30 cellular contexts compared by ENCODE assay signal in the genomic region with DNA sequence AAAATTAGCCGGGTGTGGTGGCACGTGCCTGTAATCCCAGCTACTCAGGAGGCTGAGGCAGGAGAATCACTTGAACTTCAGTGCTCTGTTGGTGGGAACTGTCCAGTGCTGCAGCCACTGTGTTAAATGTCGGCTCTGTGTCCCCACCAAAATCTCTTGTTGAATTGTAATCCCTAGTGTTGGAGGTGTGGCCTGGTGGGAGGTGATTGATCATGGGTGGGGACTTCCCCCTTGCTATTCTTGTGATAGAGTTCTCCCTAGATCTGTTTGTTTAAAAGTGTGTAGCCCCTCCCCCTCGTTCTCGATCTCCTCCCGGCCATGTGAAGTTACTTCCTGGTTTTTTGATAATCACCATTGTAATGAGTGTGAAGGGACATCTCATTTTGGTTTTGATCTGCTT. TPM values are rescaled to one million over a fixed set of nuclear protein-coding genes. Genes with fewer than 3 reads are reported as not detected.
DNase-seq lines count a peak whose midpoint lies in the region; ATAC-seq, FAIRE-seq and TF ChIP-seq lines count a peak whose summit lies in the region.
"Had no signal": no experiment of that assay in that cellular context is flagged by ENCODE, and none has a peak within 500 bp of the region (broad histone marks: within the 10 kb centered on the region; RNA-seq: fewer than 3 reads in every experiment).

No MANE protein-coding gene starts in this region.

- H3K4me3 ChIP-seq in Karpas-422 (ENCODE audit: low read length) (no peak overlapping the region), bronchial epithelial cell (ENCODE audit: low read depth, low read length) (no peak overlapping the region), SJCRH30 (no peak overlapping the region), mesenchymal stem cell (ENCODE audit: insufficient read depth in 1 of 2, low read depth in 1 of 2, low read length in 2 of 2) (no peak overlapping the region)
- H3K4me3 ChIP-seq: BLaER1 treated with 17β-estradiol and CSF1 and Interleukin-3, amounts not matched to agents 10 nM and 100 nM; body of pancreas; esophagus squamous epithelium; lung; SK-N-MC; upper lobe of left lung had no signal

- H2AK5ac ChIP-seq in mesenchymal stem cell (ENCODE audit: low read length, severe bottlenecking), result no peak overlapping the region

- intact Hi-C loops in CD4-positive, alpha-beta T cell (cut with DNase I, micrococcal nuclease), result no loop called here

- no peak overlapping the region for H4K8ac ChIP-seq in mesenchymal stem cell (ENCODE audit: low read length)

- no peak overlapping the region for H3K23ac ChIP-seq in mesenchymal stem cell (ENCODE audit: low read length in 2 of 2)

- peak; percentile 66 for FAIRE-seq in bronchial epithelial cell (lab: Jason Lieb, UNC)
- FAIRE-seq: endometrium had no signal

- H3K79me2 ChIP-seq in Karpas-422 (ENCODE audit: low read length), result no peaks in the 10 kb centered on the region
- H3K79me2 ChIP-seq: parathyroid adenoma had no signal

- DNase-seq in CD1c-positive myeloid dendritic cell (ENCODE audit: extremely low spot score) (peak; percentile 25), Karpas-422 (no peak), OCI-M1 (lab: John Stamatoyannopoulos, UW) (peak; percentile 44), bronchial epithelial cell (ENCODE audit: low read depth) (no peak), SJCRH30 (no peak), NCI-H146 (lab: John Stamatoyannopoulos, UW) (no peak), mesenchymal stem cell (no peak)
- DNase-seq in CD4-positive, alpha-beta T cell, result no peak
- DNase-seq: activated CD4-positive, alpha-beta T cell treated with anti-CD3 and anti-CD28 coated beads, Interleukin-2, amount 10 ng/mL, durations not matched to agents 7 days and 5 days; activated CD8-positive, alpha-beta memory T cell treated with anti-CD3 and anti-CD28 coated beads, Interleukin-2, amount 50 U/mL, for 4 hours; body of pancreas; cerebellar nuclear complex; DND-41; esophagus squamous epithelium; foreskin melanocyte; NCI-H1092 treated with DMSO at 0.1 percent for 48 hours; NCI-H187 treated with DMSO at 0.1 percent for 48 hours; NCI-H524 treated with DMSO at 0.1 percent for 48 hours; right cardiac atrium; substantia nigra; upper lobe of left lung had no signal

- H3K27ac Mint-ChIP-seq in CD4-positive, alpha-beta T cell, result no peak overlapping the region
- H3K27ac Mint-ChIP-seq: activated CD4-positive, alpha-beta T cell treated with anti-CD3 and anti-CD28 coated beads, Interleukin-2, amount 10 ng/mL, durations not matched to agents 7 days and 5 days; T-helper 2 cell treated with Interferon-gamma antibody and Interleukin-4, amounts not matched to agents 5 μg/mL and 100 μg/mL, for 36 hours; WTC11 had no signal

- H3K4me2 ChIP-seq in Karpas-422 (ENCODE audit: low read depth, low read length, poor library complexity, severe bottlenecking) (no peak overlapping the region), mesenchymal stem cell (ENCODE audit: low read length, poor library complexity, severe bottlenecking) (no peak overlapping the region)
- H3K4me2 ChIP-seq: BLaER1 treated with 17β-estradiol and CSF1 and Interleukin-3, amounts not matched to agents 10 nM and 100 nM had no signal

- no peak overlapping the region for H3K4ac ChIP-seq in mesenchymal stem cell (ENCODE audit: low read depth in 1 of 2, low read length in 2 of 2)

- H4K91ac ChIP-seq in mesenchymal stem cell (ENCODE audit: low read length), result no peak overlapping the region

- no peak overlapping the region for H3K4me3 Mint-ChIP-seq in CD4-positive, alpha-beta T cell
- H3K4me3 Mint-ChIP-seq: activated CD4-positive, alpha-beta T cell treated with anti-CD3 and anti-CD28 coated beads, Interleukin-2, amount 10 ng/mL, durations not matched to agents 7 days and 5 days; T-helper 2 cell treated with Interferon-gamma antibody and Interleukin-4, amounts not matched to agents 5 μg/mL and 100 μg/mL, for 36 hours; WTC11 had no signal

- H2BK120ac ChIP-seq in mesenchymal stem cell (ENCODE audit: low read depth, low read length), result no peak overlapping the region

- H3K4me1 ChIP-seq in Karpas-422 (ENCODE audit: low read length) (no peaks in the 10 kb centered on the region), SJCRH30 (no peaks in the 10 kb centered on the region), mesenchymal stem cell (ENCODE audit: control insufficient read depth, insufficient read depth, low read depth, low read length) (no peaks in the 10 kb centered on the region)
- H3K4me1 ChIP-seq: BLaER1 treated with 17β-estradiol and CSF1 and Interleukin-3, amounts not matched to agents 10 nM and 100 nM; body of pancreas; esophagus squamous epithelium; parathyroid adenoma; upper lobe of left lung had no signal

- H3K36me3 Mint-ChIP-seq in CD4-positive, alpha-beta T cell (ENCODE audit: low read depth), result no peaks in the 10 kb centered on the region
- H3K36me3 Mint-ChIP-seq: WTC11 had no signal

- CTCF ChIA-PET in CD4-positive, alpha-beta T cell (lab: Charles Lee), result no interaction called here

- no peaks in the 10 kb centered on the region for H3K4me1 Mint-ChIP-seq in CD4-positive, alpha-beta T cell (ENCODE audit: low read depth)

- ATAC-seq in CD4-positive, alpha-beta T cell (ENCODE audit: poor library complexity), result no peak
- ATAC-seq: body of pancreas, HCT116, WTC11 had no signal

- H3K18ac ChIP-seq in mesenchymal stem cell (ENCODE audit: low read depth in 1 of 2, low read length in 2 of 2), result no peak overlapping the region

- H2AFZ ChIP-seq in Karpas-422 (ENCODE audit: low read length) (peak overlapping the region; percentile 32; the same call in 1 of the 2 replicates), mesenchymal stem cell (ENCODE audit: low read depth, low read length) (no peak overlapping the region)
- H2AFZ ChIP-seq: parathyroid adenoma had no signal

- H3K79me1 ChIP-seq in mesenchymal stem cell (replicated peaks; ENCODE audit: low read length, poor library complexity, severe bottlenecking), result no peaks in the 10 kb centered on the region

- no peak overlapping the region for H3K27ac ChIP-seq in Karpas-422 (ENCODE audit: low read length)
- no peak overlapping the region for H3K27ac ChIP-seq in SJCRH30
- H3K27ac ChIP-seq in CD4-positive, alpha-beta T cell (ENCODE audit: low read depth, low read length), result no peak overlapping the region
- no peak overlapping the region for H3K27ac ChIP-seq in mesenchymal stem cell (ENCODE audit: low read length, poor library complexity, severe bottlenecking)
- H3K27ac ChIP-seq: BLaER1 treated with 17β-estradiol and CSF1 and Interleukin-3, amounts not matched to agents 10 nM and 100 nM; body of pancreas; esophagus squamous epithelium; parathyroid adenoma; RWPE1; SK-N-MC; upper lobe of left lung had no signal

- H3K9ac ChIP-seq in Karpas-422 (ENCODE audit: low read length), result no peak overlapping the region
- no peak overlapping the region for H3K9ac ChIP-seq in mesenchymal stem cell (ENCODE audit: low read length)
- H3K9ac ChIP-seq: BLaER1 treated with 17β-estradiol and CSF1 and Interleukin-3, amounts not matched to agents 10 nM and 100 nM; parathyroid adenoma had no signal

- H3K9me3 ChIP-seq in Karpas-422 (ENCODE audit: low read length) (no peaks in the 10 kb centered on the region), SJCRH30 (replicated peaks) (no peaks in the 10 kb centered on the region), mesenchymal stem cell (ENCODE audit: control insufficient read depth, low read length) (no peaks in the 10 kb centered on the region)
- H3K9me3 ChIP-seq in CD4-positive, alpha-beta T cell (ENCODE audit: control insufficient read depth, low read length), result no peaks in the 10 kb centered on the region
- H3K9me3 ChIP-seq: BLaER1 treated with 17β-estradiol and CSF1 and Interleukin-3, amounts not matched to agents 10 nM and 100 nM; body of pancreas; esophagus squamous epithelium; upper lobe of left lung had no signal

- no peak overlapping the region for H2BK15ac ChIP-seq in mesenchymal stem cell (ENCODE audit: low read depth, poor library complexity, severe bottlenecking)

- no peaks in the 10 kb centered on the region for H3K36me3 ChIP-seq in Karpas-422 (ENCODE audit: insufficient read depth, low read length)
- peaks cover 2% of the 10 kb centered on the region for H3K36me3 ChIP-seq in bronchial epithelial cell (ENCODE audit: control insufficient read depth, insufficient read depth, low read length)
- no peaks in the 10 kb centered on the region for H3K36me3 ChIP-seq in SJCRH30
- peaks cover 0 to 34% of the 10 kb centered on the region in 2 experiments for H3K36me3 ChIP-seq in mesenchymal stem cell (ENCODE audit: control insufficient read depth in 1 of 2, insufficient read depth in 2 of 2, low read depth in 1 of 2, low read length in 2 of 2)
- H3K36me3 ChIP-seq: BLaER1 treated with 17β-estradiol and CSF1 and Interleukin-3, amounts not matched to agents 10 nM and 100 nM had no signal

- H2BK12ac ChIP-seq in mesenchymal stem cell (ENCODE audit: low read length in 2 of 2), result no peak overlapping the region

- WGBS in mesenchymal stem cell, result 91% methylated on average over 6 of the region's 6 CpGs

- no peak for TF ChIP-seq CTCF in bronchial epithelial cell (IDR thresholded peaks at IDR 0.05; ENCODE audit: insufficient read depth, low read length, severe bottlenecking)
- TF ChIP-seq CTCF in CD4-positive, alpha-beta T cell (IDR thresholded peaks at IDR 0.05), result no peak

- no peak overlapping the region for H3K14ac ChIP-seq in mesenchymal stem cell (ENCODE audit: low read length in 2 of 2)

- H4K20me1 ChIP-seq in Karpas-422 (ENCODE audit: insufficient read depth, low read depth, low read length), result no peaks in the 10 kb centered on the region
- H4K20me1 ChIP-seq: BLaER1 treated with 17β-estradiol and CSF1 and Interleukin-3, amounts not matched to agents 10 nM and 100 nM had no signal

- no peak overlapping the region for H2BK5ac ChIP-seq in mesenchymal stem cell (ENCODE audit: low read depth, low read length, poor library complexity, severe bottlenecking)

- H3K9me3 Mint-ChIP-seq in CD4-positive, alpha-beta T cell, result no peaks in the 10 kb centered on the region
- H3K9me3 Mint-ChIP-seq: activated CD4-positive, alpha-beta T cell treated with anti-CD3 and anti-CD28 coated beads, Interleukin-2, amount 10 ng/mL, durations not matched to agents 7 days and 5 days; T-helper 2 cell treated with Interferon-gamma antibody and Interleukin-4, amounts not matched to agents 5 μg/mL and 100 μg/mL, for 36 hours; WTC11 had no signal

- H3K27me3 ChIP-seq in Karpas-422 (ENCODE audit: low read length), result no peaks in the 10 kb centered on the region
- no peaks in the 10 kb centered on the region for H3K27me3 ChIP-seq in bronchial epithelial cell (ENCODE audit: control insufficient read depth, insufficient read depth, low read length)
- peaks cover 8% of the 10 kb centered on the region for H3K27me3 ChIP-seq in SJCRH30
- no peaks in the 10 kb centered on the region for H3K27me3 ChIP-seq in CD4-positive, alpha-beta T cell (ENCODE audit: control insufficient read depth, insufficient read depth, low read length)
- peaks cover 0 to 5% of the 10 kb centered on the region in 2 experiments for H3K27me3 ChIP-seq in mesenchymal stem cell (ENCODE audit: control insufficient read depth in 1 of 2, insufficient read depth in 1 of 2, low read length in 2 of 2)
- H3K27me3 ChIP-seq: BLaER1 treated with 17β-estradiol and CSF1 and Interleukin-3, amounts not matched to agents 10 nM and 100 nM; body of pancreas; esophagus squamous epithelium; upper lobe of left lung had no signal

- POLR2A ChIA-PET in CD4-positive, alpha-beta T cell (lab: Charles Lee), result no interaction called here

- H3K9me2 ChIP-seq in Karpas-422 (replicated peaks; ENCODE audit: insufficient read depth, low read length), result no peaks in the 10 kb centered on the region

- no peaks in the 10 kb centered on the region for H3K27me3 Mint-ChIP-seq in CD4-positive, alpha-beta T cell
- H3K27me3 Mint-ChIP-seq: activated CD4-positive, alpha-beta T cell treated with anti-CD3 and anti-CD28 coated beads, Interleukin-2, amount 10 ng/mL, durations not matched to agents 7 days and 5 days had no signal

RNA-seq across cellular contexts. Expression of a gene that starts 9.8 kb away (rescaled TPM):
- total RNA-seq in Karpas-422 (2014; rRNA removed; shearing (Covaris generic); ENCODE audit: low replicate concordance), result 1,552 and 1,797 TPM in 2 replicates
- total RNA-seq in bronchial epithelial cell, result 1,721 and 2,143 TPM in 2 replicates
- 2,488 and 2,572 TPM in 2 replicates for total RNA-seq in SJCRH30 (2014; rRNA removed; shearing (Covaris generic))
- total RNA-seq in CD4-positive, alpha-beta T cell, result 1,000 to 10,000 TPM; 2,901 to 2,913 TPM
- polyA plus RNA-seq in mesenchymal stem cell (2013, experiment 1 of 2), result 1,594 TPM
- 1,456 TPM for polyA plus RNA-seq in mesenchymal stem cell (2013, experiment 2 of 2)

Comparison
In these comparisons a context has a peak if more than half of its experiments do, and no peak if none do; other contexts are left out.
1. DNase-seq: peak in CD1c-positive myeloid dendritic cell (single experiment) and OCI-M1 (single experiment); none in Karpas-422 (single experiment), bronchial epithelial cell (single experiment), SJCRH30 (0 of 2), CD4-positive, alpha-beta T cell (0 of 10), NCI-H146 (single experiment) and mesenchymal stem cell (single experiment).